ENCODE assay signal across 11 cellular contexts in the genomic region with DNA sequence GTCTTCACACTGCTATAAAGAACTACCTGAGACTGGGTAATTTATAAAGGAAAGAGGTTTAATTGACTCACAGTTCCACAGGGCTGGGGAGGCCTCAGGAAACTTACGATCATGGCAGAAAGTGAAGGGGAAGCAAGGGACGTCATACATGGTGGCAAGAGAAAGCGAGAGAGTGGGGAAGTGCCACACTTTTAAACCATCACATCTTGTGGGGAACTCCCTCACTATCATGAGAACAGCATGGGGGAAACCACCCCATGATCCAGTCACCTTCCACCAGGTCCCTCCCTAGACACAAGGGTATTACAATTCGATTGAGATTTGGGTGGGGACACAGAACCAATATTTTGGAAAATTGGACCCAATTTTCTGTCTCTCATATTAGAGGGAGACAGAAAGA. TPM values are rescaled to one million over a fixed set of nuclear protein-coding genes. Genes with fewer than 3 reads are reported as not detected.
"Had no signal": no experiment of that assay in that cellular context is flagged by ENCODE, and none has a peak within 500 bp of the region (broad histone marks: within the 10 kb centered on the region; RNA-seq: fewer than 3 reads in every experiment).

No MANE protein-coding gene starts in this region.

RNA-seq across cellular contexts. Expression of gene NKX2-5, which starts 17.6 kb away (rescaled TPM):
- total RNA-seq: activated CD4-positive, alpha-beta memory T cell treated with anti-CD3 and anti-CD28 coated beads, Interleukin-2, amount 10 ng/mL, durations not matched to agents 7 days and 5 days; activated CD4-positive, alpha-beta T cell treated with anti-CD3 and anti-CD28 coated beads, Interleukin-2, amount 10 ng/mL, durations not matched to agents 7 days and 5 days; activated CD8-positive, alpha-beta memory T cell treated with anti-CD3 and anti-CD28 coated beads for 36 hours; activated naive CD4-positive, alpha-beta T cell treated with anti-CD3 and anti-CD28 coated beads for 36 hours; ascending aorta; bronchial epithelial cell; cerebellum; T-cell; T-helper 1 cell treated with Interleukin-12 subunit alpha and Interleukin-12 subunit beta and Interleukin-4 antibody, amounts not matched to agents 30 ng/mL and 1 ng/mL, for 36 hours; T-helper 17 cell; T-helper 2 cell treated with Interferon-gamma antibody and Interleukin-4, amounts not matched to agents 100 ng/mL and 5 ng/mL, for 36 hours had no signal
